In the genomic region with DNA sequence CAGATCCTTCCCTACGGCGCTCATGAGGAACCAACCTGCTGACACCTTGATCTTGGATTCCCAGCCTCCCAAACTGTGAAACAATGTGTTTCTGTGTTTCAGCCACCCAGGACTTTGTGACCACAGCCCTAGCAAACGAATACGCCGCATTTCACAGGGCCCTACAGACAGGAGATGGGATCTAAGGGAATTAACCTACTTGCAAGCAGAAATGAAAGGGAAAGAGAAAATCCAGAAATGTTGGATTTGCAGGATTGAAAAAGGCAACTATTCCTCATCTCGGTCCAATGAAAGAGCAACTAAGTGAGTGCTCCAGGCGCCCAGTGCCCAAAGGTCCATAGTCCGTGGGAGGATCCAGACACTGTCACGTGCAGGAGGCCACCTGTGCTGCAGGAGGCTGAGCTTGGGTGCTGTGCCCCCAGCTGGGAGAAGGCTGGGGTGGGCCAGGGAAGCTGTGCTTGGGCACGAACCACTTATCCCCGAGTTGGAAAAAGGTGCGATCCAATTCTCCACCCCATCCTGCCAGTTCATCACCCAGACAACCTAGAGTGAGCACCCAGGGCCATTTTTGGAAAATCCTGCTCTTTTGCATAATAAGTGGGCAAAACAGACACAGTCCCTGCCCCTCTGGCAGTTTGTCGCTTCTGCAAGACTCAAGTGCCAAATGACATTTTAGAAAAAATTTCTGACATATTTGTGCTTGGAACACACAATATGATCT, we compare ENCODE assay signal across 18 cellular contexts.
DNase-seq lines count a peak whose midpoint lies in the region; ATAC-seq and TF ChIP-seq lines count a peak whose summit lies in the region.
"Had no signal": no experiment of that assay in that cellular context is flagged by ENCODE, and none has a peak within 500 bp of the region (broad histone marks: within the 10 kb centered on the region; RNA-seq: fewer than 3 reads in every experiment).

No MANE protein-coding gene starts in this region.

- H3K4me1 ChIP-seq in H9 (ENCODE audit: insufficient read depth, low read length): no peaks in the 10 kb centered on the region; the same call in 1 of the 2 replicates
- H3K4me1 ChIP-seq in trophoblast cell (ENCODE audit: control insufficient read depth in 1 of 2, insufficient read depth in 2 of 2, low read length in 2 of 2): peaks cover 6 to 12% of the 10 kb centered on the region in 2 experiments

- no peak overlapping the region for H3K27ac Mint-ChIP-seq in H9
- H3K27ac Mint-ChIP-seq: activated T-helper 17 cell treated with anti-CD3 and anti-CD28 coated beads, Interleukin-2, amount 50 U/mL, for 72 hours; stimulated activated naive CD8-positive, alpha-beta T cell treated with anti-CD3 and anti-CD28 coated beads, Interleukin-15, amount 100 ng/mL, for 72 hours had no signal

- H3K9me3 ChIP-seq in H9 (ENCODE audit: control insufficient read depth, low read depth, low read length) (no peaks in the 10 kb centered on the region), SK-N-MC (ENCODE audit: low read depth, low read length) (no peaks in the 10 kb centered on the region), trophoblast cell (ENCODE audit: insufficient read depth, low read depth, low read length) (peaks cover 7% of the 10 kb centered on the region)

- intact Hi-C loops in left colon (cut with DNase I, micrococcal nuclease): no loop called here

- H3K27me3 Mint-ChIP-seq in H9 (ENCODE audit: low read depth): peaks cover 84% of the 10 kb centered on the region

- no peak overlapping the region for H2AFZ ChIP-seq in H9 (ENCODE audit: low read length)
- no peak overlapping the region for H2AFZ ChIP-seq in trophoblast cell (ENCODE audit: insufficient read depth, low read length, poor library complexity)

- H3K79me1 ChIP-seq in H9 (ENCODE audit: insufficient read depth, low read depth, low read length, poor library complexity, severe bottlenecking) (no peaks in the 10 kb centered on the region), trophoblast cell (ENCODE audit: low read length) (peaks cover 6% of the 10 kb centered on the region)

- H3K27me3 ChIP-seq in H9 (ENCODE audit: insufficient read depth, low read length): peaks cover 23% of the 10 kb centered on the region
- H3K27me3 ChIP-seq in trophoblast cell (ENCODE audit: insufficient read depth, low read length): peaks cover 13% of the 10 kb centered on the region

- peaks cover 6 to 12% of the 10 kb centered on the region in 2 experiments; a peak in 3 of 5 replicates for H3K9me3 Mint-ChIP-seq in H9
- H3K9me3 Mint-ChIP-seq: activated T-helper 17 cell treated with anti-CD3 and anti-CD28 coated beads, Interleukin-2, amount 50 U/mL, for 72 hours; stimulated activated naive CD8-positive, alpha-beta T cell treated with anti-CD3 and anti-CD28 coated beads, Interleukin-15, amount 100 ng/mL, for 72 hours had no signal

- H3K27ac ChIP-seq in H9 (ENCODE audit: insufficient read length, low read depth, low read length): no peak overlapping the region
- H3K27ac ChIP-seq in SK-N-MC: peak overlapping the region; percentile 22; the same call in 1 of the 2 replicates
- no peak overlapping the region for H3K27ac ChIP-seq in trophoblast cell (ENCODE audit: low read depth, low read length)
- H3K27ac ChIP-seq: VCaP had no signal

- no peak overlapping the region for H4K12ac ChIP-seq in trophoblast cell (ENCODE audit: low read depth, low read length)

- no peaks in the 10 kb centered on the region for H3K36me3 ChIP-seq in SK-N-MC (ENCODE audit: insufficient read depth, low read length)
- H3K36me3 ChIP-seq in trophoblast cell (ENCODE audit: control insufficient read depth in 1 of 2, insufficient read depth in 2 of 2, low read length in 2 of 2): no peaks in the 10 kb centered on the region

- H4K91ac ChIP-seq in H9 (ENCODE audit: insufficient read length, low read depth, low read length): no peak overlapping the region
- peak overlapping the region; percentile 41 for H4K91ac ChIP-seq in trophoblast cell (ENCODE audit: low read depth, low read length)

- H3K4me3 ChIP-seq in SK-N-MC (no peak overlapping the region), trophoblast cell (ENCODE audit: low read depth, low read length) (no peak overlapping the region)
- H3K4me3 ChIP-seq: GM12878 had no signal

- no peak overlapping the region for H2AK5ac ChIP-seq in H9 (ENCODE audit: insufficient read length, low read length)
- peak overlapping the region; percentile 15 for H2AK5ac ChIP-seq in trophoblast cell (ENCODE audit: low read length)

- H3K23ac ChIP-seq in H9 (ENCODE audit: insufficient read length, low read depth, low read length) (no peak overlapping the region), trophoblast cell (ENCODE audit: low read length) (no peak overlapping the region)

- no peaks in the 10 kb centered on the region for H3K79me2 ChIP-seq in H9 (ENCODE audit: insufficient read depth, low read length)
- H3K79me2 ChIP-seq in trophoblast cell (ENCODE audit: control insufficient read depth, insufficient read depth, low read length, poor library complexity): no peaks in the 10 kb centered on the region

- H4K5ac ChIP-seq in H9 (ENCODE audit: insufficient read length, low read depth, low read length): no peak overlapping the region

- H3K18ac ChIP-seq in H9 (ENCODE audit: insufficient read length, low read depth, low read length) (no peak overlapping the region), trophoblast cell (ENCODE audit: low read length) (peak overlapping the region; percentile 18)

- no peak for DNase-seq in H9
- no peak for DNase-seq in SK-N-MC (ENCODE audit: low read depth, low spot score)
- peak; percentile 74 to 79 for DNase-seq in left colon
- peak in 1 of 2 donors; percentile 69 for DNase-seq in trophoblast cell
- no peak for DNase-seq in SHP77 treated with DMSO at 0.1 percent for 48 hours (lab: John Stamatoyannopoulos, UW)
- DNase-seq in T1000 (lab: John Stamatoyannopoulos, UW): no peak
- DNase-seq: activated CD8-positive, alpha-beta memory T cell treated with anti-CD3 and anti-CD28 coated beads for 24 hours; hippocampal formation; left cardiac atrium; NCI-H2029; NCI-H526 treated with DMSO at 0.1 percent for 48 hours; stimulated activated CD4-positive, alpha-beta T cell treated with anti-CD3 and anti-CD28 coated beads, Interleukin-15, amount 100 ng/mL, for 24 hours; stimulated activated naive CD8-positive, alpha-beta T cell treated with anti-CD3 and anti-CD28 coated beads, Interleukin-15, amount 100 ng/mL, for 72 hours had no signal

- H3K4ac ChIP-seq in H9 (ENCODE audit: low read depth, low read length): no peak overlapping the region
- no peak overlapping the region for H3K4ac ChIP-seq in trophoblast cell (ENCODE audit: low read depth, low read length)

- no peak overlapping the region for H4K8ac ChIP-seq in H9 (replicated peaks; ENCODE audit: insufficient read length, low read depth, low read length)
- H4K8ac ChIP-seq in trophoblast cell (ENCODE audit: low read depth, low read length): no peak overlapping the region

- H3K36me3 Mint-ChIP-seq in H9 (ENCODE audit: insufficient read depth in 1 of 3, low read depth in 3 of 3): no peaks in the 10 kb centered on the region; a peak in 1 of 7 replicates

- H3K9ac ChIP-seq in H9 (ENCODE audit: extremely low read depth, insufficient read length, low read length) (no peak overlapping the region), SK-N-MC (ENCODE audit: insufficient read length) (no peak overlapping the region), trophoblast cell (ENCODE audit: low read length) (no peak overlapping the region)

- TF ChIP-seq CTCF in H9 (conservative IDR thresholded peaks at IDR 0.05): no peak

- no peak overlapping the region for H3T11ph ChIP-seq in H9 (ENCODE audit: low read length)

- no peak overlapping the region for H2BK20ac ChIP-seq in H9 (ENCODE audit: low read depth, low read length, poor library complexity, severe bottlenecking)

- H3K23me2 ChIP-seq in H9 (ENCODE audit: insufficient read length, low read depth, low read length, poor library complexity, severe bottlenecking): peaks cover 1% of the 10 kb centered on the region

- no peak overlapping the region for H2BK12ac ChIP-seq in H9 (ENCODE audit: insufficient read length, low read depth, low read length)
- H2BK12ac ChIP-seq in trophoblast cell (ENCODE audit: low read length): peak overlapping the region; percentile 39

- no CpG with 5 or more reads among the region's 13 CpGs for WGBS in H9 (ENCODE audit: extremely low coverage, insufficient read length, low lambda C conversion rate)
- no CpG with 5 or more reads among the region's 13 CpGs for WGBS in trophoblast cell (ENCODE audit: extremely low coverage, insufficient coverage, insufficient read length)

- peak; percentile 90 for ATAC-seq in left colon
- ATAC-seq in GM21576 (IDR thresholded peaks at IDR 0.05; ENCODE audit: unreplicated experiment): no peak
- ATAC-seq in HG03571 (IDR thresholded peaks at IDR 0.05; ENCODE audit: unreplicated experiment): no peak
- ATAC-seq: activated T-helper 17 cell treated with anti-CD3 and anti-CD28 coated beads, Interleukin-2, amount 50 U/mL, for 72 hours; GM12878; left cardiac atrium; stimulated activated naive CD8-positive, alpha-beta T cell treated with anti-CD3 and anti-CD28 coated beads, Interleukin-15, amount 100 ng/mL, for 72 hours had no signal

- H3K14ac ChIP-seq in H9 (ENCODE audit: insufficient read depth, low read length) (peak overlapping the region; percentile 50; the same call in 1 of the 2 replicates), trophoblast cell (ENCODE audit: low read length) (peak overlapping the region; percentile 68)

- H2BK5ac ChIP-seq in H9 (ENCODE audit: insufficient read length, low read length) (no peak overlapping the region), trophoblast cell (ENCODE audit: low read depth, low read length, poor library complexity) (no peak overlapping the region)

- H3K56ac ChIP-seq in H9 (ENCODE audit: insufficient read length, low read depth, low read length): no peak overlapping the region

- no peak overlapping the region for H3K4me3 Mint-ChIP-seq in H9
- H3K4me3 Mint-ChIP-seq: activated T-helper 17 cell treated with anti-CD3 and anti-CD28 coated beads, Interleukin-2, amount 50 U/mL, for 72 hours; stimulated activated naive CD8-positive, alpha-beta T cell treated with anti-CD3 and anti-CD28 coated beads, Interleukin-15, amount 100 ng/mL, for 72 hours had no signal

- H3K4me2 ChIP-seq in H9 (ENCODE audit: insufficient read depth, insufficient read length, low read length) (no peak overlapping the region), trophoblast cell (ENCODE audit: low read length) (no peak overlapping the region)

- no peak overlapping the region for H2BK120ac ChIP-seq in H9 (ENCODE audit: low read depth, low read length, poor library complexity, severe bottlenecking)
- no peak overlapping the region for H2BK120ac ChIP-seq in trophoblast cell (ENCODE audit: insufficient read depth, low read length, poor library complexity)

- no peak overlapping the region for H2BK15ac ChIP-seq in H9 (ENCODE audit: low read depth, low read length)

- no peaks in the 10 kb centered on the region for H4K20me1 ChIP-seq in H9 (ENCODE audit: control insufficient read depth, insufficient read depth, insufficient read length)

- H3K4me1 Mint-ChIP-seq in H9: peaks cover 33 to 47% of the 10 kb centered on the region in 2 experiments
- H3K4me1 Mint-ChIP-seq: activated T-helper 17 cell treated with anti-CD3 and anti-CD28 coated beads, Interleukin-2, amount 50 U/mL, for 72 hours had no signal

Comparison
In these comparisons a context has a peak if more than half of its experiments do, and no peak if none do; other contexts are left out.
1. DNase-seq: peak in left colon (2 of 2); none in H9 (single experiment), SK-N-MC (single experiment), SHP77 treated with DMSO at 0.1 percent for 48 hours (single experiment) and T1000 (single experiment).